ENCODE assay signal across 1 cellular context in the genomic region with DNA sequence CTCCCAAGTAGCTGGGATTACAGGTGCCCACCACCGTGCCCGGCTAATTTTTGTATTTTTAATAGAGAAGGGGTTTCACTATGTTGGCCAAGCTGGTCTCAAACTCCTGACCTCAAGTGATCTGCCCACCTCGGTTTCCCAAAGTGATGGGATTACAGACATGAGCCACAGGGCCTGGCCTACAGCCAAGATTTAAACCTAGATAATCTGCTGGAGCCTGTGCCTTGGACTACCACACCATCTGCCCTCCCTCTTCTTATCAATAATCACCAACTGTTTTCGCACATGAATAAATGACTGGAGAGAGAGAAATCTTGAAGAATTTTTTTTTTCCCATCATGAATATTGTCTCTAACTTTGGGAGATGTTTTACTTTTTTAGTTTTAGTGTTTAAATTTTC.
TF ChIP-seq lines count a peak whose summit lies in the region.
"Not testable (repeated sequence)": the region's sequence is repeated elsewhere in the genome, so short reads cannot be mapped to it uniquely, and the experiment has no call there.

No MANE protein-coding gene starts in this region.

TF ChIP-seq in K562, 482 proteins besides CTCF, POLR2A, EP300 and RAD21 (continued from another document):
- TF ChIP-seq ATF7 (IDR thresholded peaks at IDR 0.05): 0 out of 2 replicates have a peak, but pooled peaks have one; percentile 27
- peak; percentile 69 for TF ChIP-seq NCOR1 (IDR thresholded peaks at IDR 0.05)
- TF ChIP-seq ZEB2 (IDR thresholded peaks at IDR 0.05): 0 out of 2 replicates have a peak, but pooled peaks have one; percentile 28
- peak; percentile 57; the same call in 1 of the 2 replicates for TF ChIP-seq SMARCC2 (IDR thresholded peaks at IDR 0.05; ENCODE audit: low read depth)
- TF ChIP-seq PML (IDR thresholded peaks at IDR 0.05; ENCODE audit: low read length): 0 out of 2 replicates have a peak, but pooled peaks have one; percentile 24
- peak; percentile 68; the same call in 1 of the 2 replicates for TF ChIP-seq FOXM1 (IDR thresholded peaks at IDR 0.05; ENCODE audit: low read depth)
- TF ChIP-seq FOXM1 (CRISPR knock-in tag; IDR thresholded peaks at IDR 0.05; ENCODE audit: low read depth); TEAD4 (CRISPR knock-in tag; IDR thresholded peaks at IDR 0.05; ENCODE audit: borderline replicate concordance): not testable (repeated sequence)
- peak; percentile 72 for TF ChIP-seq TEAD4 (IDR thresholded peaks at IDR 0.05; ENCODE audit: low read length)
- TF ChIP-seq SMAD4 (CRISPR knock-in tag; conservative IDR thresholded peaks at IDR 0.05): 0 out of 2 replicates have a peak, but pooled peaks have one; percentile 24
- TF ChIP-seq TCF3 (CRISPR knock-in tag; IDR thresholded peaks at IDR 0.05): peak; percentile 62
